In the genomic region with DNA sequence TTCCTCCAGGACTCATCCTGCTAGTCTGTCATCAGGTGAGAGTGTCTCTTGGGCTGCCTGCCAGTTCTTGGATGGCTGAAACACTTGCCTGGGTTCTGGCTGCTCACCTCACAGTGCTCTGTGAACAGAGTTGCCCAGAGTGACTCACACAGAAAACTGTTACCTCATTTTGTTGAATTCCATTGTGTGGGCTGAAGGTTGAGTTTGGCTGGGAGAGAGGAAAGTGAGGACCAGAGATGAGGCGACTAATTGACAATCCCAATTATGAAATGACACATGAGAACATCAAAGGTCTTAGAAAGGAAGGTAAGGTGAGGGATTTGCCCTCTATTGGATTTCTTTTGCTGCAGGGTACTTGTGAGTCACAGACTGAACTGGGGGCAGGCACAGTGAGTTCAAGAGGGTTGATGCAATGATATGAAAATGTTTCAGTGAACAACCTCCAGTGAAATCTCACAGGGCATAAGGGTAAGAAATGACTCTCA, we compare ENCODE assay signal across 1 cellular context.
TF ChIP-seq lines count a peak whose summit lies in the region.

No MANE protein-coding gene starts in this region.

TF ChIP-seq in HEK293, 187 proteins besides CTCF, POLR2A, EP300 and RAD21 (continued from another document):
- TF ChIP-seq, protein P1, sequence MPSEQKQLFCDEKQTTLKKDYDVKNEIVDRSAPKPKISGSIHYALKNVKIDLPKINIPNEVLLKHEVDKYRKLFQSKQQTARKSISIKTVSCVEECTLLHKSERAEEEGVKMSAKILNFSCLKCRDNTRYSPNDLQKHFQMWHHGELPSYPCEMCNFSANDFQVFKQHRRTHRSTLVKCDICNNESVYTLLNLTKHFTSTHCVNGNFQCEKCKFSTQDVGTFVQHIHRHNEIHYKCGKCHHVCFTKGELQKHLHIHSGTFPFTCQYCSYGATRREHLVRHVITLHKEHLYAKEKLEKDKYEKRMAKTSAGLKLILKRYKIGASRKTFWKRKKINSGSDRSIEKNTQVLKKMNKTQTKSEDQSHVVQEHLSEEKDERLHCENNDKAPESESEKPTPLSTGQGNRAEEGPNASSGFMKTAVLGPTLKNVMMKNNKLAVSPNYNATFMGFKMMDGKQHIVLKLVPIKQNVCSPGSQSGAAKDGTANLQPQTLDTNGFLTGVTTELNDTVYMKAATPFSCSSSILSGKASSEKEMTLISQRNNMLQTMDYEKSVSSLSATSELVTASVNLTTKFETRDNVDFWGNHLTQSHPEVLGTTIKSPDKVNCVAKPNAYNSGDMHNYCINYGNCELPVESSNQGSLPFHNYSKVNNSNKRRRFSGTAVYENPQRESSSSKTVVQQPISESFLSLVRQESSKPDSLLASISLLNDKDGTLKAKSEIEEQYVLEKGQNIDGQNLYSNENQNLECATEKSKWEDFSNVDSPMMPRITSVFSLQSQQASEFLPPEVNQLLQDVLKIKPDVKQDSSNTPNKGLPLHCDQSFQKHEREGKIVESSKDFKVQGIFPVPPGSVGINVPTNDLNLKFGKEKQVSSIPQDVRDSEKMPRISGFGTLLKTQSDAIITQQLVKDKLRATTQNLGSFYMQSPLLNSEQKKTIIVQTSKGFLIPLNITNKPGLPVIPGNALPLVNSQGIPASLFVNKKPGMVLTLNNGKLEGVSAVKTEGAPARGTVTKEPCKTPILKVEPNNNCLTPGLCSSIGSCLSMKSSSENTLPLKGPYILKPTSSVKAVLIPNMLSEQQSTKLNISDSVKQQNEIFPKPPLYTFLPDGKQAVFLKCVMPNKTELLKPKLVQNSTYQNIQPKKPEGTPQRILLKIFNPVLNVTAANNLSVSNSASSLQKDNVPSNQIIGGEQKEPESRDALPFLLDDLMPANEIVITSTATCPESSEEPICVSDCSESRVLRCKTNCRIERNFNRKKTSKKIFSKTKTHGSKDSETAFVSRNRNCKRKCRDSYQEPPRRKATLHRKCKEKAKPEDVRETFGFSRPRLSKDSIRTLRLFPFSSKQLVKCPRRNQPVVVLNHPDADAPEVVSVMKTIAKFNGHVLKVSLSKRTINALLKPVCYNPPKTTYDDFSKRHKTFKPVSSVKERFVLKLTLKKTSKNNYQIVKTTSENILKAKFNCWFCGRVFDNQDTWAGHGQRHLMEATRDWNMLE (tag by site-specific recombination; conservative IDR thresholded peaks at IDR 0.05; ENCODE audit: low read depth), result peak; percentile 64
- TF ChIP-seq SP7 (tag by site-specific recombination; IDR thresholded peaks at IDR 0.05), result peak; percentile 87
- 0 out of 2 replicates have a peak, but pooled peaks have one; percentile 20 for TF ChIP-seq ZFP69B (tag by site-specific recombination; IDR thresholded peaks at IDR 0.05)
- TF ChIP-seq ZNF654 (tag by site-specific recombination; IDR thresholded peaks at IDR 0.05; ENCODE audit: low read depth), result no peak
